Comparison of ENCODE assay signal across 8 cellular contexts in the genomic region with DNA sequence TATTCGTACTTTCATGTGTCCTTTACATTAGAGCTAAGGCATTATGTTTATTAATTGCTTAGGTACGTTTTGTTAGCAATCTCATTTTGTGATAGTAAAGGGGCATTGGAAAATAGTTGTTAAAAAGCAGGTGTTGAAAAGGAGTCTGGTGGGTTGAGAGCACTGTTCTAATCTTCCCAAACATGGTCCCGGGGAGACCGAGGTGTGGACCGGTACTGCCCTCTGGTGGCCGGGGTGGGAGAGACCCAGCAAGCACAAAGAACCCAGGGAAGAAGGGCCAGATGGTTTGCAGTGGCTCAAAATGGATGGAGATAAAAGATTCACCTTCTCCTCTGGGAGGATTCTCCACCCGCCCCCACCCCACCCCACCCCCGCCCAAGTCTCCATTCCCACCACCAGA.
A peak's percentile ranks its signal among the peaks of the same experiment; 100 is the strongest.
DNase-seq lines count a peak whose midpoint lies in the region; TF ChIP-seq lines count a peak whose summit lies in the region.

No MANE protein-coding gene starts in this region.

- peak; percentile 81 for TF ChIP-seq CTCF in AG09309 (IDR thresholded peaks at IDR 0.05; ENCODE audit: control insufficient read depth, insufficient read depth, low read depth, low read length, missing control alignments)

- DNase-seq in AG09309 (ENCODE audit: low read depth) = no peak
- DNase-seq in GM19238 (ENCODE audit: insufficient read length, low spot score) = peak; percentile 33
- DNase-seq in Kasumi-1 (lab: John Stamatoyannopoulos, UW) = peak; percentile 50 to 75
- DNase-seq in T-helper 22 cell (ENCODE audit: low read depth) = peak; percentile 32
- peak in 41 of 58 donors; percentile 1 to 72 (median 19) for DNase-seq in anterior cingulate cortex (lab: John Stamatoyannopoulos, UW)
- peak in 33 of 51 donors; percentile 2 to 66 (median 21) for DNase-seq in hypothalamus (lab: John Stamatoyannopoulos, UW)
- peak; percentile 31 to 64 (median 58) for DNase-seq in stimulated activated CD4-positive, alpha-beta T cell treated with anti-CD3 and anti-CD28 coated beads, Interleukin-12 subunit alpha, Interleukin-12 subunit beta, amount 100 ng/mL, for 48 hours (ENCODE audit: low read depth in 2 of 3, low spot score in 1 of 3)
- DNase-seq in dedifferentiated amniotic fluid mesenchymal stem cell (ENCODE audit: extremely low spot score) = no peak

- no peak overlapping the region for H3K4me3 ChIP-seq in AG09309 (ENCODE audit: control insufficient read depth, low read depth, low read length)

Comparison
In these comparisons a context has a peak if more than half of its experiments do, and no peak if none do; other contexts are left out.
1. DNase-seq: peak in GM19238 (single experiment), Kasumi-1 (2 of 2), T-helper 22 cell (single experiment), anterior cingulate cortex (41 of 58), hypothalamus (33 of 51) and stimulated activated CD4-positive, alpha-beta T cell treated with anti-CD3 and anti-CD28 coated beads, Interleukin-12 subunit alpha, Interleukin-12 subunit beta, amount 100 ng/mL, for 48 hours (3 of 3); none in AG09309 (single experiment) and dedifferentiated amniotic fluid mesenchymal stem cell (single experiment).